In genomic region chr6:85401186-85402062, GRCh38 we compare ENCODE assay signal across 15 cellular contexts. TPM values are rescaled to one million over a fixed set of nuclear protein-coding genes. Genes with fewer than 3 reads are reported as not detected.
A peak's percentile ranks its signal among the peaks of the same experiment; 100 is the strongest.
DNase-seq lines count a peak whose midpoint lies in the region; ATAC-seq, FAIRE-seq and TF ChIP-seq lines count a peak whose summit lies in the region.
"Had no signal": no experiment of that assay in that cellular context is flagged by ENCODE, and none has a peak within 500 bp of the region (broad histone marks: within the 10 kb centered on the region; RNA-seq: fewer than 3 reads in every experiment).

No MANE protein-coding gene starts in this region.

- POLR2A ChIA-PET in A549 (lab: Yijun Ruan, JAX) (no interaction called here), WTC11 (lab: Charles Lee) (no interaction called here)

- H3K4me3 Mint-ChIP-seq in WTC11 (no peak overlapping the region), memory B cell (no peak overlapping the region), type B pancreatic cell (no peak overlapping the region), glutamatergic neuron (ENCODE audit: unreplicated experiment) (no peak overlapping the region)

- H3K36me3 Mint-ChIP-seq in WTC11 (no peaks in the 10 kb centered on the region), memory B cell (no peaks in the 10 kb centered on the region), type B pancreatic cell (no peaks in the 10 kb centered on the region), glutamatergic neuron (ENCODE audit: unreplicated experiment) (no peaks in the 10 kb centered on the region)

- TF ChIP-seq EP300 in A549 (IDR thresholded peaks at IDR 0.05), result no peak

- H3K9me3 Mint-ChIP-seq in WTC11, result peaks cover 7% of the 10 kb centered on the region
- H3K9me3 Mint-ChIP-seq in memory B cell, result peaks cover 3% of the 10 kb centered on the region
- H3K9me3 Mint-ChIP-seq in type B pancreatic cell, result no peaks in the 10 kb centered on the region
- H3K9me3 Mint-ChIP-seq in glutamatergic neuron (ENCODE audit: unreplicated experiment), result no peaks in the 10 kb centered on the region

- H3K4me2 ChIP-seq in A549, result no peak overlapping the region; the same call in 2 of the 3 replicates

- H3K9me3 ChIP-seq in A549, result peaks cover 2% of the 10 kb centered on the region; the same call in 1 of the 3 replicates
- H3K9me3 ChIP-seq: prostate gland had no signal

- H3K4me1 Mint-ChIP-seq in WTC11 (peaks cover 53% of the 10 kb centered on the region), memory B cell (peaks cover 29% of the 10 kb centered on the region), type B pancreatic cell (ENCODE audit: unreplicated experiment) (peaks cover 33% of the 10 kb centered on the region), glutamatergic neuron (ENCODE audit: low read depth, unreplicated experiment) (no peaks in the 10 kb centered on the region)

- no peak for TF ChIP-seq RAD21 in A549 (conservative IDR thresholded peaks at IDR 0.05 in 1 of 2, IDR thresholded peaks at IDR 0.05 in 1 of 2)

- peaks cover 2% of the 10 kb centered on the region; the same call in 1 of the 2 replicates for H3K27me3 Mint-ChIP-seq in WTC11 (ENCODE audit: low read depth)
- H3K27me3 Mint-ChIP-seq in memory B cell, result no peaks in the 10 kb centered on the region
- no peaks in the 10 kb centered on the region for H3K27me3 Mint-ChIP-seq in type B pancreatic cell
- peaks cover 2% of the 10 kb centered on the region for H3K27me3 Mint-ChIP-seq in glutamatergic neuron (ENCODE audit: unreplicated experiment)

- H3K27ac Mint-ChIP-seq in WTC11 (0 out of 2 replicates have a peak overlapping the region, but pooled peaks have one; percentile 55), memory B cell (peak overlapping the region; percentile 41), type B pancreatic cell (no peak overlapping the region), glutamatergic neuron (ENCODE audit: unreplicated experiment) (no peak overlapping the region)

- CTCF ChIA-PET in A549 (lab: Yijun Ruan, JAX), result interaction anchor here (1.1 to 1.8 kb wide), 4 partner anchors 11 to 83 kb away, joined by 3 to 5 read pairs (median 3); partner anchors contain the start of gene NT5E
- CTCF ChIA-PET in WTC11 (lab: Charles Lee), result no interaction called here

- DNase-seq in A549 (ENCODE audit: low read depth in 1 of 2, low spot score in 1 of 2) (no peak), WTC11 (ENCODE audit: low spot score) (no peak), memory B cell (ENCODE audit: low spot score in 2 of 2) (no peak), type B pancreatic cell (ENCODE audit: extremely low spot score, unreplicated experiment) (no peak), omental fat pad (ENCODE audit: low spot score) (no peak), glutamatergic neuron (no peak), SIG-M5 (lab: John Stamatoyannopoulos, UW) (no peak)
- DNase-seq: C1 segment of cervical spinal cord; effector CD4-positive, alpha-beta T cell; GDM1; hypothalamus; NCI-H2107; stimulated activated naive CD4-positive, alpha-beta T cell had no signal

- no peak overlapping the region for H3K4me3 ChIP-seq in A549
- H3K4me3 ChIP-seq: prostate gland had no signal

- 81% methylated on average over 6 of the region's 6 CpGs for WGBS in A549 (ENCODE audit: missing lambda C conversion rate)

- H3K4me1 ChIP-seq in A549, result peaks cover 49% of the 10 kb centered on the region
- H3K4me1 ChIP-seq: prostate gland had no signal

- no peak for TF ChIP-seq POLR2A in A549 (IDR thresholded peaks at IDR 0.05; ENCODE audit: low read length)

- no peak for FAIRE-seq in A549 (lab: Jason Lieb, UNC)

- peak overlapping the region; percentile 93 to 94 for H3K27ac ChIP-seq in A549
- H3K27ac ChIP-seq: prostate gland had no signal

- no peak for ATAC-seq in A549
- peak; percentile 62 for ATAC-seq in GM18502 (IDR thresholded peaks at IDR 0.05; ENCODE audit: poor library complexity, unreplicated experiment)
- no peak for ATAC-seq in WTC11
- ATAC-seq in memory B cell (ENCODE audit: low read depth), result no peak
- no peak for ATAC-seq in omental fat pad (ENCODE audit: low FRiP score)

- TF ChIP-seq CTCF in A549 (IDR thresholded peaks at IDR 0.05) (no peak), WTC11 (IDR thresholded peaks at IDR 0.05) (no peak), type B pancreatic cell (conservative IDR thresholded peaks at IDR 0.05) (no peak), omental fat pad (IDR thresholded peaks at IDR 0.05) (no peak), glutamatergic neuron (IDR thresholded peaks at IDR 0.05; ENCODE audit: partially characterized antibody, unreplicated experiment) (no peak)

TF ChIP-seq in A549, 52 proteins besides CTCF, POLR2A, EP300 and RAD21:
- TF ChIP-seq JUNB (IDR thresholded peaks at IDR 0.05) (no peak), FOSB (CRISPR knock-in tag; IDR thresholded peaks at IDR 0.05) (no peak), SREBF2 (IDR thresholded peaks at IDR 0.05) (no peak), MAFK (IDR thresholded peaks at IDR 0.05; ENCODE audit: partially characterized antibody) (no peak), POLR2AphosphoS2 (conservative IDR thresholded peaks at IDR 0.05; ENCODE audit: low read length) (no peak), EHF (CRISPR knock-in tag; IDR thresholded peaks at IDR 0.05) (no peak), KDM5A (IDR thresholded peaks at IDR 0.05) (no peak), BCL3 (IDR thresholded peaks at IDR 0.05) (no peak), SMC3 (IDR thresholded peaks at IDR 0.05) (no peak), PHF8 (IDR thresholded peaks at IDR 0.05; ENCODE audit: borderline replicate concordance, low read depth) (no peak), ZNF302 (CRISPR knock-in tag; IDR thresholded peaks at IDR 0.05) (no peak), TFCP2L1 (CRISPR knock-in tag; IDR thresholded peaks at IDR 0.05) (no peak), CHD2 (IDR thresholded peaks at IDR 0.05; ENCODE audit: low read length, partially characterized antibody) (no peak), RFX5 (IDR thresholded peaks at IDR 0.05) (no peak), HOXB5 (CRISPR knock-in tag; IDR thresholded peaks at IDR 0.05) (no peak), ZSCAN20 (CRISPR knock-in tag; IDR thresholded peaks at IDR 0.05) (no peak), CBX2 (IDR thresholded peaks at IDR 0.05; ENCODE audit: borderline replicate concordance, low read depth) (no peak)

TF ChIP-seq in WTC11, 78 proteins besides CTCF, POLR2A, EP300 and RAD21:
- TF ChIP-seq TEAD1 (CRISPR knock-in tag; IDR thresholded peaks at IDR 0.05) (no peak), ATF1 (CRISPR knock-in tag; IDR thresholded peaks at IDR 0.05) (no peak), ZNF671 (CRISPR knock-in tag; IDR thresholded peaks at IDR 0.05) (no peak), ZNF219 (CRISPR knock-in tag; IDR thresholded peaks at IDR 0.05; ENCODE audit: borderline replicate concordance) (no peak), SP1 (CRISPR knock-in tag; conservative IDR thresholded peaks at IDR 0.05) (no peak), SMAD3 (CRISPR knock-in tag; IDR thresholded peaks at IDR 0.05; ENCODE audit: borderline replicate concordance) (no peak), FOXK1 (CRISPR knock-in tag; IDR thresholded peaks at IDR 0.05) (no peak), ZNF396 (CRISPR knock-in tag; IDR thresholded peaks at IDR 0.05; ENCODE audit: borderline replicate concordance) (no peak)
- TF ChIP-seq, protein P1, sequence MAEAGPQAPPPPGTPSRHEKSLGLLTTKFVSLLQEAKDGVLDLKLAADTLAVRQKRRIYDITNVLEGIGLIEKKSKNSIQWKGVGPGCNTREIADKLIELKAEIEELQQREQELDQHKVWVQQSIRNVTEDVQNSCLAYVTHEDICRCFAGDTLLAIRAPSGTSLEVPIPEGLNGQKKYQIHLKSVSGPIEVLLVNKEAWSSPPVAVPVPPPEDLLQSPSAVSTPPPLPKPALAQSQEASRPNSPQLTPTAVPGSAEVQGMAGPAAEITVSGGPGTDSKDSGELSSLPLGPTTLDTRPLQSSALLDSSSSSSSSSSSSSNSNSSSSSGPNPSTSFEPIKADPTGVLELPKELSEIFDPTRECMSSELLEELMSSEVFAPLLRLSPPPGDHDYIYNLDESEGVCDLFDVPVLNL (CRISPR knock-in tag; IDR thresholded peaks at IDR 0.05; ENCODE audit: borderline replicate concordance, low read depth), result no peak
- TF ChIP-seq, protein P2, sequence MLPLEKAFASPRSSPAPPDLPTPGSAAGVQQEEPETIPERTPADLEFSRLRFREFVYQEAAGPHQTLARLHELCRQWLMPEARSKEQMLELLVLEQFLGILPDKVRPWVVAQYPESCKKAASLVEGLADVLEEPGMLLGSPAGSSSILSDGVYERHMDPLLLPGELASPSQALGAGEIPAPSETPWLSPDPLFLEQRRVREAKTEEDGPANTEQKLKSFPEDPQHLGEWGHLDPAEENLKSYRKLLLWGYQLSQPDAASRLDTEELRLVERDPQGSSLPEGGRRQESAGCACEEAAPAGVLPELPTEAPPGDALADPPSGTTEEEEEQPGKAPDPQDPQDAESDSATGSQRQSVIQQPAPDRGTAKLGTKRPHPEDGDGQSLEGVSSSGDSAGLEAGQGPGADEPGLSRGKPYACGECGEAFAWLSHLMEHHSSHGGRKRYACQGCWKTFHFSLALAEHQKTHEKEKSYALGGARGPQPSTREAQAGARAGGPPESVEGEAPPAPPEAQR (CRISPR knock-in tag; IDR thresholded peaks at IDR 0.05), result no peak
- TF ChIP-seq, protein P3, sequence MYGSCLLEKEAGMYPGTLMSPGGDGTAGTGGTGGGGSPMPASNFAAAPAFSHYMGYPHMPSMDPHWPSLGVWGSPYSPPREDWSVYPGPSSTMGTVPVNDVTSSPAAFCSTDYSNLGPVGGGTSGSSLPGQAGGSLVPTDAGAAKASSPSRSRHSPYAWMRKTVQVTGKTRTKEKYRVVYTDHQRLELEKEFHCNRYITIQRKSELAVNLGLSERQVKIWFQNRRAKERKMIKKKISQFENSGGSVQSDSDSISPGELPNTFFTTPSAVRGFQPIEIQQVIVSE (CRISPR knock-in tag; IDR thresholded peaks at IDR 0.05; ENCODE audit: borderline replicate concordance), result no peak

RNA-seq across cellular contexts. Expression of gene NT5E, which starts 48.5 kb away (rescaled TPM):
- polyA plus RNA-seq in A549 (2011; rRNA removed) (54.8 and 61.0 TPM in 2 replicates), A549 (2017; fragmentation: RNase III; extraction: RNeasy Plus Mini Kit Qiagen cat#74134 plus additional on column Dnase treatment) (16.8 to 20.8 TPM (median 18.9 TPM) in 3 replicates)
- 19.3 and 27.1 TPM in 2 replicates for polyA plus RNA-seq in A549 (2012; cell fraction: cytosol; rRNA removed)
- polyA plus RNA-seq in A549 (2012; cell fraction: nucleus; rRNA removed), result 18.2 and 40.2 TPM in 2 replicates
- polyA minus RNA-seq in A549 (2011; rRNA and poly(A)+ RNA removed), result 34.8 and 36.1 TPM in 2 replicates
- total RNA-seq in WTC11 (2021) (0.62 to 0.94 TPM (median 0.81 TPM) in 3 replicates), type B pancreatic cell (ENCODE audit: low replicate concordance) (6.6 and 11.6 TPM in 2 replicates), omental fat pad (10 to 100 TPM; 11.4 to 28.6 (median 18.2) TPM), glutamatergic neuron (ENCODE audit: unreplicated experiment) (0.29 TPM)

Comparison
In these comparisons a context has a peak if more than half of its experiments do, and no peak if none do; other contexts are left out.
1. H3K27ac Mint-ChIP-seq: peak in WTC11 (single experiment) and memory B cell (single experiment); none in type B pancreatic cell (single experiment) and glutamatergic neuron (single experiment).